ENCODE assay signal across 8 cellular contexts in the genomic region with DNA sequence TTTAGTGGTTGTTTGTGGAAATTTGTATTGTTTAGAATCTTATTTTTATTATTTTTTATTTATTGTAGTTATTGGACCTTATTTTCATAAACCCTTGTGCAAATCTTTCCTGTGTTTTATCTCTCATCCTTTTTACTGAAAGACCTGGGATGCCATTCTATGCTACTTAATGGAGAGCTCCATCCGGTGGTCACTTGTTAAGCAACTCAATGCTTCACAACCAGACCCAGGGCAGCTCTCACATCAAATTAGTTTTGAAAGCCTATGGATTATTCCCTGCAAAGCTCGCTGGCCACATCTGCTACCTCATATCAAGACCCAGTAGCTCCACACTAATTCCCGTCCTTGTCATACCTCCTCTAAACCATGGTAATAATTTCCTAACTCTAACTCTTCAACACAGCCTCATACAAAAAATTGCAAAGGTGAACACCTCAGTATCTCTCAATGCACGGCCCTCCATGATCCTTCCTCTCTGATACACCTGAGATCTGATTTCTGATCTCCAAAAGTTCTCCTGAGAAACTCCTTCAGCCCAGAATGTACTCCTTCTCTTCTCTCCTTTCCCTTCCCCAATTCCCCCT.
DNase-seq lines count a peak whose midpoint lies in the region; TF ChIP-seq lines count a peak whose summit lies in the region.

No MANE protein-coding gene starts in this region.

- DNase-seq in CMK (ENCODE audit: low read depth) (peak; percentile 27), LNCaP clone FGC (ENCODE audit: low read depth) (peak; percentile 3), SHP77 (lab: John Stamatoyannopoulos, UW) (peak; percentile 61 to 72), iPS DF 6.9 (ENCODE audit: low read depth, low spot score) (peak; percentile 29), tibial artery (no peak), middle frontal gyrus (ENCODE audit: extremely low spot score, low spot score) (no peak), dermis blood vessel endothelial cell (no peak)
- DNase-seq in activated T-cell treated with anti-CD3 and anti-CD28 coated beads, Interleukin-2, amount 50 U/mL, for 1 hour, result no peak

- TF ChIP-seq CTCF in LNCaP clone FGC (IDR thresholded peaks at IDR 0.05; ENCODE audit: control insufficient read depth, extremely low read depth, insufficient read depth) (peak; percentile 48), tibial artery (IDR thresholded peaks at IDR 0.05) (peak in 1 of 2 experiments; percentile 7)

- H3K9me3 ChIP-seq in iPS DF 6.9 (ENCODE audit: control insufficient read depth, insufficient read depth, low read length) (no peaks in the 10 kb centered on the region), tibial artery (no peaks in the 10 kb centered on the region)

- H3K27ac ChIP-seq in iPS DF 6.9 (ENCODE audit: low read length) (no peak overlapping the region), tibial artery (no peak overlapping the region)

- H3K4me3 ChIP-seq in LNCaP clone FGC (ENCODE audit: low read depth, low read length) (no peak overlapping the region), iPS DF 6.9 (ENCODE audit: low read length) (no peak overlapping the region), tibial artery (no peak overlapping the region)

- H3K36me3 ChIP-seq in iPS DF 6.9 (ENCODE audit: control insufficient read depth, insufficient read depth, low read length) (no peaks in the 10 kb centered on the region), tibial artery (no peaks in the 10 kb centered on the region)

- H3K4me1 ChIP-seq in iPS DF 6.9 (ENCODE audit: control insufficient read depth, insufficient read depth, low read length), result no peaks in the 10 kb centered on the region
- H3K4me1 ChIP-seq in tibial artery, result no peaks in the 10 kb centered on the region

- H3K27me3 ChIP-seq in iPS DF 6.9 (ENCODE audit: control insufficient read depth, insufficient read depth, low read length) (no peaks in the 10 kb centered on the region), tibial artery (no peaks in the 10 kb centered on the region)

- WGBS in iPS DF 6.9 (ENCODE audit: insufficient coverage, insufficient read length), result 100% methylated on average over 1 of the region's 4 CpGs

- intact Hi-C loops in tibial artery (cut with DNase I; ENCODE audit: low total_unique reads), result no loop called here

Comparison
In these comparisons a context has a peak if more than half of its experiments do, and no peak if none do; other contexts are left out.
1. DNase-seq: peak in CMK (single experiment), LNCaP clone FGC (single experiment), SHP77 (2 of 2) and iPS DF 6.9 (single experiment); none in tibial artery (0 of 2), middle frontal gyrus (single experiment), dermis blood vessel endothelial cell (single experiment) and activated T-cell treated with anti-CD3 and anti-CD28 coated beads, Interleukin-2, amount 50 U/mL, for 1 hour (single experiment).